In genomic region chr5:80010754-80011392, GRCh38 we compare ENCODE assay signal across 19 cellular contexts. TPM values are rescaled to one million over a fixed set of nuclear protein-coding genes. Genes with fewer than 3 reads are reported as not detected.
"Had no signal": no experiment of that assay in that cellular context is flagged by ENCODE, and none has a peak within 500 bp of the region (broad histone marks: within the 10 kb centered on the region; RNA-seq: fewer than 3 reads in every experiment).

No MANE protein-coding gene starts in this region.

- H2AFZ ChIP-seq: hepatocyte had no signal

- H3K4me3 Mint-ChIP-seq: activated naive CD8-positive, alpha-beta T cell treated with anti-CD3 and anti-CD28 coated beads for 36 hours; activated T-cell treated with anti-CD3 and anti-CD28 coated beads, Interleukin-2, amount 50 U/mL, for 72 hours; natural killer cell treated with Interleukin-12 subunit alpha and Interleukin-12 subunit beta and Interleukin-15 and Interleukin-18, amount 100 ng/mL, for 72 hours had no signal

- H3K27me3 ChIP-seq: cardiac muscle cell, esophagus muscularis mucosa, hepatocyte, stomach, testis, upper lobe of left lung had no signal

- H3K9me3 ChIP-seq: esophagus muscularis mucosa, lower lobe of right lung, stomach, testis, upper lobe of left lung had no signal

- H3K9me3 Mint-ChIP-seq: activated naive CD8-positive, alpha-beta T cell treated with anti-CD3 and anti-CD28 coated beads for 36 hours; activated T-cell treated with anti-CD3 and anti-CD28 coated beads, Interleukin-2, amount 50 U/mL, for 72 hours; natural killer cell treated with Interleukin-12 subunit alpha and Interleukin-12 subunit beta and Interleukin-15 and Interleukin-18, amount 100 ng/mL, for 72 hours had no signal

- H3K4me3 ChIP-seq: cardiac muscle cell, esophagus muscularis mucosa, hepatocyte, lower lobe of right lung, stomach, testis, upper lobe of left lung had no signal

- FAIRE-seq: endothelial cell of umbilical vein had no signal

- ATAC-seq: activated CD4-positive, CD25-positive, alpha-beta regulatory T cell treated with anti-CD3 and anti-CD28 coated beads, Interleukin-2, amount 50 U/mL, for 24 hours; activated T-cell treated with anti-CD3 and anti-CD28 coated beads, Interleukin-2, amount 50 U/mL, for 72 hours; lower lobe of right lung; natural killer cell treated with Interleukin-12 subunit alpha and Interleukin-12 subunit beta and Interleukin-15 and Interleukin-18, amount 100 ng/mL, for 72 hours had no signal

- H3K27me3 Mint-ChIP-seq: activated naive CD8-positive, alpha-beta T cell treated with anti-CD3 and anti-CD28 coated beads for 36 hours had no signal

- DNase-seq: activated gamma-delta T cell treated with Interleukin-2 at 50 U/mL for 16 hours; activated naive CD8-positive, alpha-beta T cell treated with anti-CD3 and anti-CD28 coated beads for 36 hours; activated T-cell treated with anti-CD3 and anti-CD28 coated beads, Interleukin-2, amount 50 U/mL, for 72 hours; amniotic stem cell; dermis blood vessel endothelial cell; effector memory CD4-positive, alpha-beta T cell; lower lobe of right lung; stimulated activated CD4-positive, alpha-beta T cell treated with anti-CD3 and anti-CD28 coated beads, Interleukin-2, amount 100 ng/mL, for 48 hours; stomach; T-helper 1 cell; T1000; testis; upper lobe of left lung had no signal

- H3K4me1 ChIP-seq: esophagus muscularis mucosa, lower lobe of right lung, stomach, testis, upper lobe of left lung had no signal

- H3K27ac ChIP-seq: cardiac muscle cell, esophagus muscularis mucosa, hepatocyte, lower lobe of right lung, stomach, testis, upper lobe of left lung had no signal

- H3K36me3 Mint-ChIP-seq: natural killer cell treated with Interleukin-12 subunit alpha and Interleukin-12 subunit beta and Interleukin-15 and Interleukin-18, amount 100 ng/mL, for 72 hours had no signal

- H3K27ac Mint-ChIP-seq: activated naive CD8-positive, alpha-beta T cell treated with anti-CD3 and anti-CD28 coated beads for 36 hours; activated T-cell treated with anti-CD3 and anti-CD28 coated beads, Interleukin-2, amount 50 U/mL, for 72 hours; natural killer cell treated with Interleukin-12 subunit alpha and Interleukin-12 subunit beta and Interleukin-15 and Interleukin-18, amount 100 ng/mL, for 72 hours had no signal

- H3K36me3 ChIP-seq: cardiac muscle cell, esophagus muscularis mucosa, lower lobe of right lung, stomach, upper lobe of left lung had no signal

- H3K79me2 ChIP-seq: hepatocyte had no signal

- H3K4me2 ChIP-seq: hepatocyte had no signal

RNA-seq across cellular contexts. Expression of gene THBS4, which starts 24.3 kb away (rescaled TPM):
- total RNA-seq: endothelial cell of umbilical vein had no signal
